Comparison of ENCODE assay signal across 33 cellular contexts in the genomic region with DNA sequence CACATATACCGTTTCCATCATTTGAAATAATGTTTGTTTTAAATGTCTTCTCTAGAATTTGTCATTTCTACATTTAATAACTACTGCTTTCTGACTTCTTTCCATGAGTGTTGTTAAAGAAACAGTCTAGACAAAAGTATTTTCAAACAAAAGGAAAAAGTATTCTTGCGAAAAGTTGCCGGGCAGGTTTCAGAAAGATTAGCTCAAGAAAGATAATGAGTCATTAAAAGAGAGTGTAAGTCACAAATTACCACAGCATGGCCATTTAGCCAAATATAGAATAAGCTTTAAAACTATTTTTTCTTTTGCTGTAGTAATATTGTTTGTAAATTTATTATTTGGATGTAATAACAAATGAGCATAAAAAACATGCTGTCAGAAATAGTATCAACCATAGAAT.
"Had no signal": no experiment of that assay in that cellular context is flagged by ENCODE, and none has a peak within 500 bp of the region (broad histone marks: within the 10 kb centered on the region; RNA-seq: fewer than 3 reads in every experiment).

No MANE protein-coding gene starts in this region.

- DNase-seq: activated CD4-positive, alpha-beta T cell treated with anti-CD3 and anti-CD28 coated beads for 1 hour; activated CD4-positive, alpha-beta T cell treated with anti-CD3 and anti-CD28 coated beads, Interleukin-2, amount 10 ng/mL, durations not matched to agents 24 days and 14 days; activated CD4-positive, alpha-beta T cell treated with anti-CD3 and anti-CD28 coated beads, Interleukin-2, amount 50 U/mL, for 4 hours; activated CD4-positive, CD25-positive, alpha-beta regulatory T cell; activated CD8-positive, alpha-beta T cell treated with anti-CD3 and anti-CD28 coated beads for 36 hours; activated effector memory CD4-positive, alpha-beta T cell treated with anti-CD3 and anti-CD28 coated beads, Interleukin-2, amount 50 U/mL, for 16 hours; activated naive CD4-positive, alpha-beta T cell; activated naive CD4-positive, alpha-beta T cell treated with anti-CD3 and anti-CD28 coated beads, Interleukin-2, amount 50 U/mL, for 16 hours; activated naive CD8-positive, alpha-beta T cell treated with anti-CD3 and anti-CD28 coated beads for 36 hours; activated T-cell treated with anti-CD3 and anti-CD28 coated beads, Interleukin-2, amount 50 U/mL, for 1 hour; activated T-cell treated with anti-CD3 and anti-CD28 coated beads, Interleukin-2, amount 50 U/mL, for 72 hours; amniotic stem cell; aorta; brain microvascular endothelial cell; Kasumi-1; KG1; MG63; MV-4-11; NCI-H1092; NCI-H1436 treated with DMSO at 0.1 percent for 48 hours; NCI-H1694 treated with DMSO at 0.1 percent for 48 hours; NCI-H2029; NCI-H345; NCI-H524 treated with DMSO at 0.1 percent for 48 hours; NK-92 treated with Interleukin-12 subunit alpha and Interleukin-12 subunit beta, amount 100 ng/mL, for 24 hours; PC-9; SHP77; SJCRH30; T1000; WERI-Rb-1 had no signal

- H3K27ac ChIP-seq: brain microvascular endothelial cell, PC-9, SJCRH30, SK-N-MC, WERI-Rb-1 had no signal

- H3K4me2 ChIP-seq: PC-9 had no signal

- H3K9me3 ChIP-seq: SJCRH30 had no signal

- H2AFZ ChIP-seq: PC-9 had no signal

- H3K4me1 ChIP-seq: SJCRH30 had no signal

- H3K27me3 ChIP-seq: brain microvascular endothelial cell, MG63, SJCRH30 had no signal

- H3K36me3 ChIP-seq: brain microvascular endothelial cell, MG63, SJCRH30, WERI-Rb-1 had no signal

- H3K4me3 ChIP-seq: MG63, PC-9, SJCRH30, SK-N-MC had no signal

- FAIRE-seq: RCC 7860 had no signal

- ATAC-seq: activated CD8-positive, alpha-beta T cell treated with anti-CD3 and anti-CD28 coated beads for 36 hours; activated T-cell treated with anti-CD3 and anti-CD28 coated beads, Interleukin-2, amount 50 U/mL, for 72 hours; activated T-helper 17 cell treated with anti-CD3 and anti-CD28 coated beads, Interleukin-2, amount 50 U/mL, for 72 hours had no signal
